Comparison of ENCODE assay signal across 8 cellular contexts in the genomic region with DNA sequence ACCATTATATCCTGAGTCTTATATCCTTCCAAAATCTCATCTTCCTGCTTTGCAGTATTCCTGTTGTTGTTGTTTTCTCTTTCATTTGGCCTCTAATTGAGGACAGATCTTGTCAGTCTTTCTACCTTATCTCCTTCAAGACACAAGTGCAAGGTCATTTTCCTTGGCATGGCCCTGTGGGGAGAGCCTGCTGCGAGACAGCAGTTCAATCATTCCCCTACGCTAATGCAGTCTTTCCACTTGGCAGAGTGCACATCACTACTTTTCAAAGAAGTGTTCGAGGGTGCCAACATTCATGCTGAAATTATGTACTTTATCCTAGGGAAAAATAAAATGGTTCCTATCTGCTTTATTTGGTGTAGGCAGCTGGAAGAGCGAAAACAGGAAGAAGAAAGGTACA.
"Had no signal": no experiment of that assay in that cellular context is flagged by ENCODE, and none has a peak within 500 bp of the region (broad histone marks: within the 10 kb centered on the region; RNA-seq: fewer than 3 reads in every experiment).

No MANE protein-coding gene starts in this region.

- DNase-seq: H9, HCEC 1CT had no signal

- H3K4me3 ChIP-seq: GM23338 had no signal

- ATAC-seq: GM23338, HepG2 had no signal

- H3K4me1 Mint-ChIP-seq: GM23338, IgD-negative memory B cell had no signal

- H3K27ac ChIP-seq: HL-60 had no signal

- H3K4me3 Mint-ChIP-seq: GM23338, H9, IgD-negative memory B cell had no signal

- H3K27ac Mint-ChIP-seq: GM23338, H9, IgD-negative memory B cell had no signal

- H3K9me3 Mint-ChIP-seq: GM23338, H9, IgD-negative memory B cell had no signal

- H3K36me3 Mint-ChIP-seq: IgD-negative memory B cell had no signal

- FAIRE-seq: H1, H54, HepG2 had no signal

- H3K27me3 Mint-ChIP-seq: IgD-negative memory B cell had no signal
